ENCODE assay signal across 19 cellular contexts in genomic region chr9:125100822-125101221, GRCh38. TPM values are rescaled to one million over a fixed set of nuclear protein-coding genes. Genes with fewer than 3 reads are reported as not detected.
DNase-seq lines count a peak whose midpoint lies in the region; ATAC-seq and TF ChIP-seq lines count a peak whose summit lies in the region.
"Had no signal": no experiment of that assay in that cellular context is flagged by ENCODE, and none has a peak within 500 bp of the region (broad histone marks: within the 10 kb centered on the region; RNA-seq: fewer than 3 reads in every experiment).

No MANE protein-coding gene starts in this region.

- no peak overlapping the region for H3K4me3 ChIP-seq in cardiac muscle cell
- H3K4me3 ChIP-seq in HEK293 (ENCODE audit: low read depth, low read length): no peak overlapping the region
- H3K4me3 ChIP-seq in osteoblast (ENCODE audit: insufficient read depth, low read length): no peak overlapping the region
- H3K4me3 ChIP-seq: A549, HAP-1 had no signal

- H4K20me1 ChIP-seq in osteoblast (ENCODE audit: insufficient read depth, low read length): no peaks in the 10 kb centered on the region

- ATAC-seq in Right ventricle myocardium inferior (no peak), WTC11 (no peak)
- ATAC-seq: A549; CD8-positive, alpha-beta T cell had no signal

- H3K4me1 ChIP-seq in cardiac muscle cell (ENCODE audit: low read depth) (peaks cover 8% of the 10 kb centered on the region), HEK293 (ENCODE audit: control insufficient read depth, insufficient read depth, low read length) (no peaks in the 10 kb centered on the region), osteoblast (ENCODE audit: insufficient read depth, low read length) (peaks cover 14% of the 10 kb centered on the region)
- H3K4me1 ChIP-seq: A549, Caco-2, HAP-1 had no signal

- H3K27me3 ChIP-seq in cardiac muscle cell (no peaks in the 10 kb centered on the region), osteoblast (ENCODE audit: insufficient read depth, low read length) (no peaks in the 10 kb centered on the region)

- H3K27ac ChIP-seq in cardiac muscle cell: peak overlapping the region; percentile 5
- no peak overlapping the region for H3K27ac ChIP-seq in HEK293 (ENCODE audit: extremely low read depth, low read depth, low read length)
- no peak overlapping the region for H3K27ac ChIP-seq in osteoblast (ENCODE audit: low read depth, low read length)
- H3K27ac ChIP-seq: A549 had no signal

- no peak for TF ChIP-seq CTCF in cardiac muscle cell (IDR thresholded peaks at IDR 0.05; ENCODE audit: low read depth, low read length)
- TF ChIP-seq CTCF in HEK293 (tag by site-specific recombination; IDR thresholded peaks at IDR 0.05): no peak
- TF ChIP-seq CTCF in WTC11 (IDR thresholded peaks at IDR 0.05): no peak
- no peak for TF ChIP-seq CTCF in osteoblast (IDR thresholded peaks at IDR 0.05; ENCODE audit: extremely low read depth, low read depth, low read length)

- H3K36me3 ChIP-seq in cardiac muscle cell: no peaks in the 10 kb centered on the region
- H3K36me3 ChIP-seq in HEK293 (ENCODE audit: control insufficient read depth in 2 of 2, insufficient read depth in 1 of 2, low read length in 2 of 2): no peaks in the 10 kb centered on the region
- no peaks in the 10 kb centered on the region for H3K36me3 ChIP-seq in osteoblast (ENCODE audit: insufficient read depth, low read length)
- H3K36me3 ChIP-seq: HAP-1 had no signal

- no peaks in the 10 kb centered on the region for H3K27me3 Mint-ChIP-seq in WTC11 (ENCODE audit: low read depth)
- no peaks in the 10 kb centered on the region for H3K27me3 Mint-ChIP-seq in activated T-cell treated with anti-CD3 and anti-CD28 coated beads, Interleukin-2, amount 50 U/mL, for 24 hours

- no peak for DNase-seq in cardiac muscle cell (ENCODE audit: low read depth in 1 of 2, low spot score in 1 of 2)
- no peak for DNase-seq in Right ventricle myocardium inferior (ENCODE audit: missing footprints)
- DNase-seq in WTC11 (ENCODE audit: low spot score): no peak
- peak; percentile 14 for DNase-seq in islet precursor cell
- no peak for DNase-seq in activated T-cell treated with anti-CD3 and anti-CD28 coated beads, Interleukin-2, amount 50 U/mL, for 24 hours
- no peak for DNase-seq in osteoblast (ENCODE audit: insufficient read length, low spot score, missing footprints)
- no peak for DNase-seq in NCI-H1092 treated with DMSO at 0.1 percent for 48 hours (lab: John Stamatoyannopoulos, UW)
- DNase-seq: 8988T; ACHN; AML-193; C1 segment of cervical spinal cord; Caco-2; CD8-positive, alpha-beta T cell; DMS153; DND-41; GOT3 had no signal

- H3K4me3 Mint-ChIP-seq in WTC11: no peak overlapping the region
- no peak overlapping the region for H3K4me3 Mint-ChIP-seq in activated T-cell treated with anti-CD3 and anti-CD28 coated beads, Interleukin-2, amount 50 U/mL, for 24 hours
- H3K4me3 Mint-ChIP-seq: CD8-positive, alpha-beta T cell had no signal

- CTCF ChIA-PET in HEK293 (lab: Yijun Ruan, JAX): no interaction called here
- CTCF ChIA-PET in WTC11 (lab: Charles Lee): no interaction called here

- H2AFZ ChIP-seq in osteoblast (ENCODE audit: low read length): no peak overlapping the region

- no peaks in the 10 kb centered on the region for H3K4me1 Mint-ChIP-seq in WTC11
- H3K4me1 Mint-ChIP-seq in activated T-cell treated with anti-CD3 and anti-CD28 coated beads, Interleukin-2, amount 50 U/mL, for 24 hours (ENCODE audit: low read depth): peaks cover 7% of the 10 kb centered on the region

- no peak overlapping the region for H3K27ac Mint-ChIP-seq in WTC11
- no peak overlapping the region for H3K27ac Mint-ChIP-seq in activated T-cell treated with anti-CD3 and anti-CD28 coated beads, Interleukin-2, amount 50 U/mL, for 24 hours
- H3K27ac Mint-ChIP-seq: CD8-positive, alpha-beta T cell had no signal

- POLR2A ChIA-PET in HEK293 (lab: Yijun Ruan, JAX) (no interaction called here), WTC11 (lab: Charles Lee) (interaction anchor here (0.6 kb wide), 1 partner anchor 21 kb away, joined by 9 read pairs; no protein-coding TSS in a partner anchor)

- intact Hi-C loops in Right ventricle myocardium inferior (cut with DNase I): no loop called here

- H3K4me2 ChIP-seq in osteoblast (ENCODE audit: insufficient read depth, low read length): no peak overlapping the region
- H3K4me2 ChIP-seq: A549 had no signal

- peaks cover 8% of the 10 kb centered on the region for H3K36me3 Mint-ChIP-seq in WTC11
- H3K36me3 Mint-ChIP-seq in activated T-cell treated with anti-CD3 and anti-CD28 coated beads, Interleukin-2, amount 50 U/mL, for 24 hours (ENCODE audit: low read depth): peaks cover 3% of the 10 kb centered on the region

- peaks cover 10% of the 10 kb centered on the region for H3K9me3 Mint-ChIP-seq in WTC11
- peaks cover 4% of the 10 kb centered on the region for H3K9me3 Mint-ChIP-seq in activated T-cell treated with anti-CD3 and anti-CD28 coated beads, Interleukin-2, amount 50 U/mL, for 24 hours

- H3K9me3 ChIP-seq in cardiac muscle cell (ENCODE audit: low read depth) (no peaks in the 10 kb centered on the region), HEK293 (ENCODE audit: control insufficient read depth, insufficient read depth, low read depth, low read length) (no peaks in the 10 kb centered on the region), osteoblast (ENCODE audit: low read depth, low read length) (no peaks in the 10 kb centered on the region)
- H3K9me3 ChIP-seq: A549, Caco-2, HAP-1 had no signal

- H3K79me2 ChIP-seq in osteoblast (ENCODE audit: insufficient read depth, low read length): peaks cover 9% of the 10 kb centered on the region

TF ChIP-seq in HEK293, 187 proteins besides CTCF, POLR2A, EP300 and RAD21 (continues in another document):
- TF ChIP-seq ZSCAN4 (tag by site-specific recombination; IDR thresholded peaks at IDR 0.05): no peak
- 0 out of 2 replicates have a peak, but pooled peaks have one; percentile 60 for TF ChIP-seq ZNF121 (tag by site-specific recombination; IDR thresholded peaks at IDR 0.05)
- TF ChIP-seq ZNF148 (tag by site-specific recombination; IDR thresholded peaks at IDR 0.05; ENCODE audit: borderline replicate concordance): no peak

TF ChIP-seq in WTC11, 78 proteins besides CTCF, POLR2A, EP300 and RAD21:
- no peak for TF ChIP-seq TEAD1 (CRISPR knock-in tag; IDR thresholded peaks at IDR 0.05)
- no peak for TF ChIP-seq ESRRA (CRISPR knock-in tag; IDR thresholded peaks at IDR 0.05; ENCODE audit: borderline replicate concordance)
- no peak for TF ChIP-seq ZNF138 (CRISPR knock-in tag; conservative IDR thresholded peaks at IDR 0.05)
- no peak for TF ChIP-seq ETV6 (CRISPR knock-in tag; IDR thresholded peaks at IDR 0.05)
- no peak for TF ChIP-seq SMAD4 (CRISPR knock-in tag; IDR thresholded peaks at IDR 0.05)
- TF ChIP-seq E2F1 (CRISPR knock-in tag; IDR thresholded peaks at IDR 0.05): no peak
- TF ChIP-seq ZNF121 (CRISPR knock-in tag; IDR thresholded peaks at IDR 0.05): peak; percentile 94

RNA-seq across cellular contexts. Expression of gene SCAI, which starts 42.5 kb away (rescaled TPM):
- total RNA-seq in cardiac muscle cell (4.6 and 15.0 TPM in 2 replicates), Right ventricle myocardium inferior (3.4 TPM), WTC11 (2021) (20.4 to 25.6 TPM (median 25.0 TPM) in 3 replicates), osteoblast (11.2 and 15.0 TPM in 2 replicates)
- polyA plus RNA-seq in cardiac muscle cell: 4.4 and 12.5 TPM in 2 replicates
